1 cellular context compared by ENCODE assay signal in genomic region chr11:79400717-79401330, GRCh38.
A peak's percentile ranks its signal among the peaks of the same experiment; 100 is the strongest.
TF ChIP-seq lines count a peak whose summit lies in the region.

No MANE protein-coding gene starts in this region.

TF ChIP-seq in H1, 55 proteins besides CTCF, POLR2A, EP300 and RAD21 (continued from another document):
- no peak for TF ChIP-seq CHD7 (IDR thresholded peaks at IDR 0.05; ENCODE audit: insufficient replicate concordance, low read length)
- peak; percentile 66 for TF ChIP-seq TEAD4 (IDR thresholded peaks at IDR 0.05; ENCODE audit: low read depth, low read length)
